In genomic region chr16:49921791-49922456, GRCh38 we compare ENCODE assay signal across 8 cellular contexts.
DNase-seq lines count a peak whose midpoint lies in the region; ATAC-seq, FAIRE-seq and TF ChIP-seq lines count a peak whose summit lies in the region.

No MANE protein-coding gene starts in this region.

- 25% methylated on average over 6 of the region's 6 CpGs for WGBS in GM12878 (ENCODE audit: insufficient coverage, insufficient replicate concordance, low lambda C conversion rate, missing lambda C conversion rate)

- H3K4me1 ChIP-seq in GM12878 (ENCODE audit: control insufficient read depth, insufficient read depth, low read length) = no peaks in the 10 kb centered on the region; the same call in 1 of the 2 replicates

- DNase-seq in COR-L47 (lab: John Stamatoyannopoulos, UW) (peak; percentile 56), HTR-8/SVneo (ENCODE audit: insufficient read length, low spot score) (peak; percentile 62), SHP77 (lab: John Stamatoyannopoulos, UW) (peak; percentile 36 to 37), GM12878 (ENCODE audit: low read depth, low spot score) (no peak), iPS-NIHi7 (ENCODE audit: extremely low spot score) (peak; percentile 95), NCI-H345 treated with DMSO at 0.1 percent for 48 hours (lab: John Stamatoyannopoulos, UW; ENCODE audit: unreplicated experiment) (no peak)
- peak; percentile 25 for DNase-seq in stimulated activated CD4-positive, alpha-beta T cell treated with anti-CD3 and anti-CD28 coated beads, Interleukin-12 subunit alpha, Interleukin-12 subunit beta, amount 100 ng/mL, for 4 hours

- BruUV-seq in GM12878 (replicated peaks; lab: Mats Ljungman, UMichigan) = no TSS peak

- no peaks in the 10 kb centered on the region for H3K27me3 ChIP-seq in GM12878 (replicated peaks in 1 of 2; ENCODE audit: control insufficient read depth in 2 of 2, insufficient read depth in 2 of 2, low read length in 1 of 2)

- in situ Hi-C loops in GM12878 (cut with MboI) = no loop called here

- peak; percentile 76 for TF ChIP-seq RAD21 in GM12878 (IDR thresholded peaks at IDR 0.05; ENCODE audit: insufficient read depth, low read depth, low read length)

- no peak for TF ChIP-seq POLR2A in GM12878 (IDR thresholded peaks at IDR 0.05; ENCODE audit: low read depth, low read length)

- no peaks in the 10 kb centered on the region for H3K79me2 ChIP-seq in GM12878 (ENCODE audit: control insufficient read depth, insufficient read depth, low read length)

- TF ChIP-seq CTCF in GM12878 (IDR thresholded peaks at IDR 0.05 in 2 of 3, conservative IDR thresholded peaks at IDR 0.05 in 1 of 3; ENCODE audit: control insufficient read depth in 2 of 3, extremely low read depth in 1 of 3, insufficient read depth in 1 of 3, low read depth in 3 of 3, low read length in 3 of 3) = peak; percentile 54 to 64 (median 61)

- no peak for TF ChIP-seq EP300 in GM12878 (IDR thresholded peaks at IDR 0.05; ENCODE audit: borderline replicate concordance in 1 of 2, control insufficient read depth in 1 of 2, low read depth in 2 of 2, low read length in 2 of 2)

- SMC1A ChIA-PET in GM12878 (lab: Charles Lee; ENCODE audit: uncharacterized antibody, unreplicated experiment) = interaction anchor here (0.7 kb wide), 1 partner anchor 514 kb away, joined by 3 read pairs; no protein-coding TSS in a partner anchor

- ATAC-seq in GM12878 (peak; percentile 85), GM21360 (IDR thresholded peaks at IDR 0.05; ENCODE audit: unreplicated experiment) (no peak)

- H3K27ac ChIP-seq in GM12878 (ENCODE audit: control insufficient read depth, insufficient read depth) = no peak overlapping the region

- intact Hi-C loops in GM12878 (cut with micrococcal nuclease; ENCODE audit: unreplicated experiment) = loop anchor here (5.0 kb wide), 2 partner anchors 430 to 515 kb away; no protein-coding TSS in a partner anchor

- no peak overlapping the region for H3K4me2 ChIP-seq in GM12878 (ENCODE audit: control insufficient read depth, insufficient read depth)

- H3K4me3 ChIP-seq in GM12878 = no peak overlapping the region

- H3K9ac ChIP-seq in GM12878 (ENCODE audit: control insufficient read depth, insufficient read depth, low read length) = no peak overlapping the region

- FAIRE-seq in HTR-8/SVneo (lab: Jason Lieb, UNC) (peak; percentile 28), GM12878 (lab: Jason Lieb, UNC) (no peak)

- no peak overlapping the region for H2AFZ ChIP-seq in GM12878 (ENCODE audit: control insufficient read depth, low read depth, low read length)

- CTCF ChIA-PET in GM12878 (lab: Yijun Ruan, JAX) = interaction anchor here (0.7 to 1.7 kb wide), 7 partner anchors 36 to 514 kb away, joined by 3 to 5 read pairs (median 3); no protein-coding TSS in a partner anchor

- RAD21 ChIA-PET in GM12878 (lab: Charles Lee; ENCODE audit: unreplicated experiment) = no interaction called here

- no peaks in the 10 kb centered on the region for H3K36me3 ChIP-seq in GM12878 (ENCODE audit: control insufficient read depth in 2 of 2, insufficient read depth in 2 of 2, low read length in 1 of 2)

- POLR2A ChIA-PET in GM12878 (lab: Charles Lee) = no interaction called here

- H3K9me3 ChIP-seq in GM12878 (replicated peaks; ENCODE audit: control insufficient read depth, insufficient read depth, low read length) = no peaks in the 10 kb centered on the region; the same call in 2 of the 3 replicates

- no peaks in the 10 kb centered on the region for H4K20me1 ChIP-seq in GM12878 (ENCODE audit: control insufficient read depth, insufficient read depth)

TF ChIP-seq in GM12878, 131 proteins besides CTCF, POLR2A, EP300 and RAD21:
- TF ChIP-seq, protein P1, sequence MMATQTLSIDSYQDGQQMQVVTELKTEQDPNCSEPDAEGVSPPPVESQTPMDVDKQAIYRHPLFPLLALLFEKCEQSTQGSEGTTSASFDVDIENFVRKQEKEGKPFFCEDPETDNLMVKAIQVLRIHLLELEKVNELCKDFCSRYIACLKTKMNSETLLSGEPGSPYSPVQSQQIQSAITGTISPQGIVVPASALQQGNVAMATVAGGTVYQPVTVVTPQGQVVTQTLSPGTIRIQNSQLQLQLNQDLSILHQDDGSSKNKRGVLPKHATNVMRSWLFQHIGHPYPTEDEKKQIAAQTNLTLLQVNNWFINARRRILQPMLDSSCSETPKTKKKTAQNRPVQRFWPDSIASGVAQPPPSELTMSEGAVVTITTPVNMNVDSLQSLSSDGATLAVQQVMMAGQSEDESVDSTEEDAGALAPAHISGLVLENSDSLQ (IDR thresholded peaks at IDR 0.05) = no peak
- TF ChIP-seq EED (IDR thresholded peaks at IDR 0.05; ENCODE audit: low read depth) (no peak), ZNF592 (IDR thresholded peaks at IDR 0.05) (no peak), SMC3 (IDR thresholded peaks at IDR 0.05; ENCODE audit: borderline replicate concordance, low read length) (peak; percentile 57)

Comparison
In these comparisons a context has a peak if more than half of its experiments do, and no peak if none do; other contexts are left out.
1. DNase-seq: peak in COR-L47 (single experiment), HTR-8/SVneo (single experiment), SHP77 (2 of 2), iPS-NIHi7 (single experiment) and stimulated activated CD4-positive, alpha-beta T cell treated with anti-CD3 and anti-CD28 coated beads, Interleukin-12 subunit alpha, Interleukin-12 subunit beta, amount 100 ng/mL, for 4 hours (single experiment); none in GM12878 (single experiment) and NCI-H345 treated with DMSO at 0.1 percent for 48 hours (single experiment).